1 cellular context compared by ENCODE assay signal in the genomic region with DNA sequence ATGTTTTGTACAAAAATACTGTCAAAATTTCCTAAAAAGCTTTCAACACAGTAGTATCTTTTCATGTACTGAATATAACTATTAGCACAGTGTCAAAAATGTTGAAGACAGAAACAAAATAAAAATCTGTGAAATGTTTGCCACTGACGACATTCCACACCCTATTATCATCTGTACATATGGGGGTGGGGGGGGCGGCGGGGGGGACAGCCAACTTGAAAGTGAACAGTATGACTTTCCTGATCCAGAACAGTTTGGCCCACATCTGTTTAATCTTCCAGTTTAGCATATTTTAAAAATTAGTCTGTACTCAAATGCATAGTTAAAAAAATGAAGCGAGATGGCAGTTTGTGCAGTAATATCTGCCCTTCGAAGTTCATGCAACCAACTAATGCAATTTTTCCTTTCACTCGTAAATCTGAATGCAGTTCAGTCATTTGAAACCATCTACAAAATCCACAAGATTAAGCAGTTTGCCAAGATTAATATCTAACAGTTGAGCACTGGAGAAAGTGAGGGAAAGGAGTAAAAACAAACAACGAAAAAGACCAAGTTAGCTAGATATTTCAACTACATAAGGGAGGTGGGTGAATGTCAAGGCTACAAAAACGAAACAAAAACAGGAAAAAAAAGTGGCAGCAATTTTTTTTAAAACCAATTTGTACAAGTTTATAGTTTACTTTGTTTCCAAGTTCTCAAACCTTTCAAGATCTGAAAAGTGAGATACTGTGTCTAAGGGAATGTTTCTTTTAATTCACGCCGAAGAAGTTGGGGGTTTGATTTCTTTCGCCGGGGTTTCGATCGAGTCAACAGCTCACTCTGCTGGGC.
TF ChIP-seq lines count a peak whose summit lies in the region.

No MANE protein-coding gene starts in this region.

TF ChIP-seq in A549, 52 proteins besides CTCF, POLR2A, EP300 and RAD21 (continued from another document):
- TF ChIP-seq, protein P1, sequence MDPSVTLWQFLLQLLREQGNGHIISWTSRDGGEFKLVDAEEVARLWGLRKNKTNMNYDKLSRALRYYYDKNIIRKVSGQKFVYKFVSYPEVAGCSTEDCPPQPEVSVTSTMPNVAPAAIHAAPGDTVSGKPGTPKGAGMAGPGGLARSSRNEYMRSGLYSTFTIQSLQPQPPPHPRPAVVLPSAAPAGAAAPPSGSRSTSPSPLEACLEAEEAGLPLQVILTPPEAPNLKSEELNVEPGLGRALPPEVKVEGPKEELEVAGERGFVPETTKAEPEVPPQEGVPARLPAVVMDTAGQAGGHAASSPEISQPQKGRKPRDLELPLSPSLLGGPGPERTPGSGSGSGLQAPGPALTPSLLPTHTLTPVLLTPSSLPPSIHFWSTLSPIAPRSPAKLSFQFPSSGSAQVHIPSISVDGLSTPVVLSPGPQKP (IDR thresholded peaks at IDR 0.05; ENCODE audit: low read depth, low read length) = no peak
- TF ChIP-seq ZNF302 (CRISPR knock-in tag; IDR thresholded peaks at IDR 0.05) (no peak), ESRRA (IDR thresholded peaks at IDR 0.05; ENCODE audit: borderline replicate concordance, low read length) (no peak), CBX2 (IDR thresholded peaks at IDR 0.05; ENCODE audit: borderline replicate concordance, low read depth) (no peak), TP53 (CRISPR knock-in tag; IDR thresholded peaks at IDR 0.05) (no peak), KDM5A (IDR thresholded peaks at IDR 0.05) (no peak), CHD4 (IDR thresholded peaks at IDR 0.05; ENCODE audit: borderline replicate concordance) (no peak), POLR2AphosphoS2 (conservative IDR thresholded peaks at IDR 0.05; ENCODE audit: low read length) (no peak), CHD2 (IDR thresholded peaks at IDR 0.05; ENCODE audit: low read length, partially characterized antibody) (no peak)
- TF ChIP-seq, protein P2, sequence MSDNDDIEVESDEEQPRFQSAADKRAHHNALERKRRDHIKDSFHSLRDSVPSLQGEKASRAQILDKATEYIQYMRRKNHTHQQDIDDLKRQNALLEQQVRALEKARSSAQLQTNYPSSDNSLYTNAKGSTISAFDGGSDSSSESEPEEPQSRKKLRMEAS (IDR thresholded peaks at IDR 0.05) = no peak
